Comparison of ENCODE assay signal across 1 cellular context in the genomic region with DNA sequence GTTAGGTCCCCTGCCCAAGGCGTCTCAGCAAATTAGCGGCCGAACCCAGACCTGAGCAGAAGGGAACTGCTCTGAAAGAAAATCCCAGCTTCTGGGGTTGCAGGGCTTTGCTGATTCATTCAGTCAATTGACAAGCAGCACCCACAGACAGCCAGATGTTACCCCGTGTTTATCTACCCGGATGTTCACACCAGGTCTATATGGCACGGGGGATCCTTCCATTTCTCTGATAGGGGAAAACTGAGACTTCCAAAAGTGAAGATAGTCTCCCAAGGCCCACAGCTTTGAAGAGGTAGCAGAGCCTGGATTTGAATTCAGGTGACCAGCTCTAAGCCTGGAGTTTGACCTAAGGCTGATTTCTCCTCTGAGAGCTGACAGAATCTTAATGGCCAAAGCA.
TF ChIP-seq lines count a peak whose summit lies in the region.

No MANE protein-coding gene starts in this region.

TF ChIP-seq in GM23338, 12 proteins besides CTCF, POLR2A, EP300 and RAD21:
- TF ChIP-seq CREB1 (CRISPR knock-in tag; IDR thresholded peaks at IDR 0.05; ENCODE audit: low read depth) (no peak), NANOG (IDR thresholded peaks at IDR 0.05; ENCODE audit: borderline replicate concordance) (no peak)
